Comparison of ENCODE assay signal across 1 cellular context in genomic region chr6:22247916-22248482, GRCh38.
TF ChIP-seq lines count a peak whose summit lies in the region.

No MANE protein-coding gene starts in this region.

TF ChIP-seq in HepG2, 621 proteins besides CTCF, POLR2A, EP300 and RAD21:
- TF ChIP-seq PRDM15 (CRISPR knock-in tag; IDR thresholded peaks at IDR 0.05), result no peak
- no peak for TF ChIP-seq ZFP36L1 (CRISPR knock-in tag; IDR thresholded peaks at IDR 0.05)
- TF ChIP-seq CCDC6 (CRISPR knock-in tag; IDR thresholded peaks at IDR 0.05), result no peak
- no peak for TF ChIP-seq ZNF274 (CRISPR knock-in tag; IDR thresholded peaks at IDR 0.05)
- TF ChIP-seq SNRNP70 (IDR thresholded peaks at IDR 0.05; ENCODE audit: low read depth, low read length), result no peak
- no peak for TF ChIP-seq THAP11 (CRISPR knock-in tag; IDR thresholded peaks at IDR 0.05)
- TF ChIP-seq PAWR (CRISPR knock-in tag; IDR thresholded peaks at IDR 0.05; ENCODE audit: borderline replicate concordance), result no peak
- no peak for TF ChIP-seq SPEN (CRISPR knock-in tag; IDR thresholded peaks at IDR 0.05; ENCODE audit: low read depth)
- no peak for TF ChIP-seq RFXAP (CRISPR knock-in tag; IDR thresholded peaks at IDR 0.05; ENCODE audit: borderline replicate concordance)
- TF ChIP-seq MED1 (CRISPR knock-in tag; IDR thresholded peaks at IDR 0.05), result no peak
- no peak for TF ChIP-seq HIVEP1 (CRISPR knock-in tag; IDR thresholded peaks at IDR 0.05)
- no peak for TF ChIP-seq ZC3H13 (CRISPR knock-in tag; IDR thresholded peaks at IDR 0.05)
- TF ChIP-seq DR1 (CRISPR knock-in tag; IDR thresholded peaks at IDR 0.05), result no peak
- TF ChIP-seq ZNF556 (CRISPR knock-in tag; IDR thresholded peaks at IDR 0.05; ENCODE audit: borderline replicate concordance), result no peak
- no peak for TF ChIP-seq NPAS2 (CRISPR knock-in tag; IDR thresholded peaks at IDR 0.05; ENCODE audit: borderline replicate concordance)
- TF ChIP-seq MXD4 (CRISPR knock-in tag; IDR thresholded peaks at IDR 0.05), result no peak
- TF ChIP-seq ATF2 (CRISPR knock-in tag; IDR thresholded peaks at IDR 0.05), result no peak
- TF ChIP-seq ZNF570 (CRISPR knock-in tag; IDR thresholded peaks at IDR 0.05; ENCODE audit: borderline replicate concordance), result no peak
